In genomic region chr4:53720776-53721175, GRCh38 we compare ENCODE assay signal across 34 cellular contexts.
DNase-seq lines count a peak whose midpoint lies in the region; ATAC-seq, FAIRE-seq and TF ChIP-seq lines count a peak whose summit lies in the region.
"Had no signal": no experiment of that assay in that cellular context is flagged by ENCODE, and none has a peak within 500 bp of the region (broad histone marks: within the 10 kb centered on the region; RNA-seq: fewer than 3 reads in every experiment).

No MANE protein-coding gene starts in this region.

- H3K27ac ChIP-seq in HepG2 (ENCODE audit: extremely low read length, insufficient read depth, low read length): no peak overlapping the region
- no peak overlapping the region for H3K27ac ChIP-seq in right lobe of liver
- H3K27ac ChIP-seq in mesenchymal stem cell (ENCODE audit: low read length, poor library complexity, severe bottlenecking): no peak overlapping the region
- H3K27ac ChIP-seq in mesendoderm (ENCODE audit: low read depth, low read length): no peak overlapping the region
- H3K27ac ChIP-seq: 22Rv1; A549; BLaER1; BLaER1 treated with 17β-estradiol and CSF1 and Interleukin-3, amounts not matched to agents 10 nM and 100 nM; C4-2B had no signal

- no peaks in the 10 kb centered on the region for H4K20me1 ChIP-seq in HepG2 (ENCODE audit: insufficient read depth, low read length)
- H4K20me1 ChIP-seq: BLaER1; BLaER1 treated with 17β-estradiol and CSF1 and Interleukin-3, amounts not matched to agents 10 nM and 100 nM had no signal

- H3K4me1 Mint-ChIP-seq in Calu3 (ENCODE audit: low read depth, unreplicated experiment): no peaks in the 10 kb centered on the region
- H3K4me1 Mint-ChIP-seq: B cell; CD4-positive, alpha-beta memory T cell; CD4-positive, CD25-positive, alpha-beta regulatory T cell; CD8-positive, alpha-beta memory T cell had no signal

- H3K36me3 ChIP-seq in HepG2 (replicated peaks in 1 of 2; ENCODE audit: control insufficient read depth in 1 of 2, insufficient read depth in 2 of 2, low read length in 2 of 2) (no peaks in the 10 kb centered on the region), right lobe of liver (no peaks in the 10 kb centered on the region), mesenchymal stem cell (ENCODE audit: control insufficient read depth in 1 of 2, insufficient read depth in 2 of 2, low read depth in 1 of 2, low read length in 2 of 2) (no peaks in the 10 kb centered on the region), mesendoderm (ENCODE audit: control insufficient read depth, insufficient read depth, low read length) (no peaks in the 10 kb centered on the region)
- H3K36me3 ChIP-seq: BE2C; BLaER1; BLaER1 treated with 17β-estradiol and CSF1 and Interleukin-3, amounts not matched to agents 10 nM and 100 nM had no signal

- H3K9me3 ChIP-seq in HepG2 (ENCODE audit: low read length): no peaks in the 10 kb centered on the region
- no peaks in the 10 kb centered on the region for H3K9me3 ChIP-seq in right lobe of liver
- no peaks in the 10 kb centered on the region for H3K9me3 ChIP-seq in mesenchymal stem cell (ENCODE audit: control insufficient read depth, low read length)
- H3K9me3 ChIP-seq: A549; BE2C; BLaER1; BLaER1 treated with 17β-estradiol and CSF1 and Interleukin-3, amounts not matched to agents 10 nM and 100 nM; Caco-2 had no signal

- H3K23ac ChIP-seq in mesenchymal stem cell (ENCODE audit: low read length in 2 of 2): no peak overlapping the region
- H3K23ac ChIP-seq in mesendoderm (ENCODE audit: low read length): no peak overlapping the region

- TF ChIP-seq EP300 in HepG2 (IDR thresholded peaks at IDR 0.05; ENCODE audit: low read depth in 2 of 2, low read length in 2 of 2): no peak
- TF ChIP-seq EP300 in HepG2 (CRISPR knock-in tag; IDR thresholded peaks at IDR 0.05; ENCODE audit: borderline replicate concordance): no peak

- no peak overlapping the region for H3K18ac ChIP-seq in mesenchymal stem cell (ENCODE audit: low read depth in 1 of 2, low read length in 2 of 2)
- no peak overlapping the region for H3K18ac ChIP-seq in mesendoderm (ENCODE audit: low read length)

- no peaks in the 10 kb centered on the region for H3K79me2 ChIP-seq in HepG2 (ENCODE audit: insufficient read depth, low read length)
- no peaks in the 10 kb centered on the region for H3K79me2 ChIP-seq in mesendoderm (ENCODE audit: control insufficient read depth, insufficient read depth, low read length)

- H3K56ac ChIP-seq in mesendoderm (ENCODE audit: low read length): no peak overlapping the region

- H3K27me3 ChIP-seq in HepG2 (ENCODE audit: control insufficient read depth in 1 of 2, insufficient read depth in 2 of 2, low read length in 2 of 2): no peaks in the 10 kb centered on the region; a peak in 1 of 5 replicates
- H3K27me3 ChIP-seq in right lobe of liver: no peaks in the 10 kb centered on the region
- no peaks in the 10 kb centered on the region for H3K27me3 ChIP-seq in mesenchymal stem cell (ENCODE audit: control insufficient read depth in 1 of 2, insufficient read depth in 1 of 2, low read length in 2 of 2)
- no peaks in the 10 kb centered on the region for H3K27me3 ChIP-seq in mesendoderm (ENCODE audit: insufficient read depth, low read length, poor library complexity)
- H3K27me3 ChIP-seq: BE2C; BLaER1; BLaER1 treated with 17β-estradiol and CSF1 and Interleukin-3, amounts not matched to agents 10 nM and 100 nM had no signal

- DNase-seq in HepG2 (ENCODE audit: low spot score): no peak
- DNase-seq in right lobe of liver: no peak
- no peak for DNase-seq in mesenchymal stem cell
- peak; percentile 86 for DNase-seq in mesendoderm
- DNase-seq in Calu3: no peak
- DNase-seq: 8988T; ACHN; AML-193; BE2C; C1 segment of cervical spinal cord; Caco-2; CD4-positive, alpha-beta memory T cell; CD4-positive, alpha-beta T cell; CD4-positive, CD25-positive, alpha-beta regulatory T cell; CD8-positive, alpha-beta memory T cell; CD8-positive, alpha-beta T cell; COR-L47; DMS 273 treated with DMSO at 0.1 percent for 48 hours; DMS153; DMS53; DMS79; DMS79 treated with DMSO at 0.1 percent for 48 hours; DND-41; EL had no signal

- H3K9me3 Mint-ChIP-seq in Calu3 (ENCODE audit: low read depth, unreplicated experiment): no peaks in the 10 kb centered on the region
- H3K9me3 Mint-ChIP-seq: CD14-positive monocyte; CD4-positive, alpha-beta T cell; CD8-positive, alpha-beta T cell had no signal

- WGBS in HepG2 (ENCODE audit: low lambda C conversion rate): 6% methylated on average over 5 of the region's 5 CpGs
- 82% methylated on average over 3 of the region's 5 CpGs for WGBS in right lobe of liver (ENCODE audit: insufficient coverage, low coverage, low lambda C conversion rate, missing lambda C conversion rate)
- 48% methylated on average over 3 of the region's 5 CpGs for WGBS in mesenchymal stem cell
- no CpG with 5 or more reads among the region's 5 CpGs for WGBS in mesendoderm (ENCODE audit: extremely low coverage, insufficient coverage, low lambda C conversion rate)

- H2BK15ac ChIP-seq in mesenchymal stem cell (ENCODE audit: low read depth, poor library complexity, severe bottlenecking) (peak overlapping the region; percentile 30), mesendoderm (replicated peaks; ENCODE audit: low read depth) (no peak overlapping the region)

- no peak for TF ChIP-seq POLR2A in HepG2 (IDR thresholded peaks at IDR 0.05; ENCODE audit: insufficient read depth in 1 of 2, low read depth in 2 of 2, low read length in 2 of 2)
- no peak for TF ChIP-seq POLR2A in right lobe of liver (IDR thresholded peaks at IDR 0.05)

- H3K4ac ChIP-seq in mesenchymal stem cell (ENCODE audit: low read depth in 1 of 2, low read length in 2 of 2): no peak overlapping the region
- no peak overlapping the region for H3K4ac ChIP-seq in mesendoderm (ENCODE audit: low read depth, low read length)

- ATAC-seq in HepG2: no peak
- no peak for ATAC-seq in right lobe of liver
- no peak for ATAC-seq in GM21529 (IDR thresholded peaks at IDR 0.05; ENCODE audit: unreplicated experiment)
- ATAC-seq: A549; CD8-positive, alpha-beta T cell had no signal

- intact Hi-C loops in HepG2 (cut with micrococcal nuclease; ENCODE audit: unreplicated experiment) (no loop called here), right lobe of liver (cut with DNase I) (no loop called here), Calu3 (cut with micrococcal nuclease; ENCODE audit: unreplicated experiment) (no loop called here)

- H4K5ac ChIP-seq in mesendoderm (ENCODE audit: low read length): no peak overlapping the region

- no peak overlapping the region for H3K14ac ChIP-seq in mesenchymal stem cell (ENCODE audit: low read length in 2 of 2)

- H3K4me1 ChIP-seq in HepG2 (ENCODE audit: insufficient read depth, low read length) (no peaks in the 10 kb centered on the region), right lobe of liver (no peaks in the 10 kb centered on the region), mesenchymal stem cell (ENCODE audit: control insufficient read depth, insufficient read depth, low read depth, low read length) (no peaks in the 10 kb centered on the region), mesendoderm (ENCODE audit: control insufficient read depth, low read depth, low read length) (no peaks in the 10 kb centered on the region)
- H3K4me1 ChIP-seq: A549, BE2C, BLaER1, Caco-2 had no signal

- no TSS peak for BruUV-seq in HepG2 (replicated peaks; lab: Mats Ljungman, UMichigan)
- no TSS peak for BruUV-seq in Calu3 (replicated peaks; lab: Mats Ljungman, UMichigan)

- POLR2A ChIA-PET in HepG2 (lab: Yijun Ruan, JAX): no interaction called here

- no peak overlapping the region for H3K27ac Mint-ChIP-seq in Calu3 (ENCODE audit: unreplicated experiment)
- H3K27ac Mint-ChIP-seq: B cell; CD4-positive, alpha-beta memory T cell; CD4-positive, alpha-beta T cell; CD8-positive, alpha-beta memory T cell; CD8-positive, alpha-beta T cell had no signal

- no peak overlapping the region for H4K91ac ChIP-seq in mesenchymal stem cell (ENCODE audit: low read length)

- H3K27me3 Mint-ChIP-seq in Calu3 (ENCODE audit: unreplicated experiment): peaks cover 74% of the 10 kb centered on the region

- H4K8ac ChIP-seq in mesenchymal stem cell (ENCODE audit: low read length) (no peak overlapping the region), mesendoderm (ENCODE audit: low read depth, low read length) (no peak overlapping the region)

- H3K4me3 Mint-ChIP-seq in Calu3 (ENCODE audit: low read depth, unreplicated experiment): no peak overlapping the region
- H3K4me3 Mint-ChIP-seq: B cell; CD14-positive monocyte; CD4-positive, alpha-beta memory T cell; CD4-positive, alpha-beta T cell; CD4-positive, CD25-positive, alpha-beta regulatory T cell; CD8-positive, alpha-beta T cell had no signal

- H3K4me2 ChIP-seq in HepG2 (ENCODE audit: low read depth, low read length): no peak overlapping the region
- H3K4me2 ChIP-seq in mesenchymal stem cell (ENCODE audit: low read length, poor library complexity, severe bottlenecking): no peak overlapping the region
- H3K4me2 ChIP-seq in mesendoderm (ENCODE audit: low read length): no peak overlapping the region
- H3K4me2 ChIP-seq: A549; BLaER1; BLaER1 treated with 17β-estradiol and CSF1 and Interleukin-3, amounts not matched to agents 10 nM and 100 nM had no signal

- H2BK5ac ChIP-seq in mesenchymal stem cell (ENCODE audit: low read depth, low read length, poor library complexity, severe bottlenecking): no peak overlapping the region
- no peak overlapping the region for H2BK5ac ChIP-seq in mesendoderm (ENCODE audit: low read length)

- FAIRE-seq in HepG2 (lab: Jason Lieb, UNC): no peak
- FAIRE-seq: A204.1, A549, D721Med had no signal

- no peak overlapping the region for H2AFZ ChIP-seq in HepG2 (ENCODE audit: low read length)
- no peak overlapping the region for H2AFZ ChIP-seq in mesenchymal stem cell (ENCODE audit: low read depth, low read length)

- in situ Hi-C loops in HepG2 (cut with HindIII; ENCODE audit: extremely low pct_ligation_motif_present, low pct_unique_long_range_greater_than_20kb): no loop called here

- no peak overlapping the region for H2BK12ac ChIP-seq in mesenchymal stem cell (ENCODE audit: low read length in 2 of 2)

- no peaks in the 10 kb centered on the region for H3K36me3 Mint-ChIP-seq in Calu3 (ENCODE audit: insufficient read depth, unreplicated experiment)
- H3K36me3 Mint-ChIP-seq: CD14-positive monocyte; CD4-positive, alpha-beta memory T cell; CD4-positive, CD25-positive, alpha-beta regulatory T cell; CD8-positive, alpha-beta memory T cell; CD8-positive, alpha-beta T cell had no signal

- H3K9ac ChIP-seq in HepG2 (ENCODE audit: insufficient read depth, low read depth, low read length) (no peak overlapping the region), mesenchymal stem cell (ENCODE audit: low read length) (no peak overlapping the region), mesendoderm (ENCODE audit: low read length) (no peak overlapping the region)
- H3K9ac ChIP-seq: BLaER1; BLaER1 treated with 17β-estradiol and CSF1 and Interleukin-3, amounts not matched to agents 10 nM and 100 nM had no signal

- H2BK120ac ChIP-seq in mesenchymal stem cell (ENCODE audit: low read depth, low read length) (no peak overlapping the region), mesendoderm (ENCODE audit: low read depth, low read length) (no peak overlapping the region)

- TF ChIP-seq RAD21 in HepG2 (CRISPR knock-in tag; IDR thresholded peaks at IDR 0.05): no peak

- H3K79me1 ChIP-seq in mesenchymal stem cell (replicated peaks; ENCODE audit: low read length, poor library complexity, severe bottlenecking) (no peaks in the 10 kb centered on the region), mesendoderm (ENCODE audit: low read length) (no peaks in the 10 kb centered on the region)

- TF ChIP-seq CTCF in HepG2 (CRISPR knock-in tag; IDR thresholded peaks at IDR 0.05): no peak
- TF ChIP-seq CTCF in right lobe of liver (IDR thresholded peaks at IDR 0.05): no peak
- no peak for TF ChIP-seq CTCF in Calu3 (IDR thresholded peaks at IDR 0.05; ENCODE audit: unreplicated experiment)

- H3K4me3 ChIP-seq in HepG2 (replicated peaks in 1 of 3; ENCODE audit: insufficient read depth in 1 of 3, low read depth in 2 of 3, low read length in 3 of 3) (no peak overlapping the region), right lobe of liver (no peak overlapping the region), mesenchymal stem cell (ENCODE audit: insufficient read depth in 1 of 2, low read depth in 1 of 2, low read length in 2 of 2) (no peak overlapping the region), mesendoderm (ENCODE audit: low read length) (no peak overlapping the region)
- H3K4me3 ChIP-seq: A549; BLaER1; BLaER1 treated with 17β-estradiol and CSF1 and Interleukin-3, amounts not matched to agents 10 nM and 100 nM had no signal

- CTCF ChIA-PET in HepG2 (lab: Yijun Ruan, JAX; ENCODE audit: low intra/inter-chr PET ratio, low total read pairs) (no interaction called here), Calu3 (lab: Charles Lee) (no interaction called here)

- no peak overlapping the region for H2AK5ac ChIP-seq in mesenchymal stem cell (ENCODE audit: low read length, severe bottlenecking)
- no peak overlapping the region for H2AK5ac ChIP-seq in mesendoderm (ENCODE audit: low read length)
